1 cellular context compared by ENCODE assay signal in the genomic region with DNA sequence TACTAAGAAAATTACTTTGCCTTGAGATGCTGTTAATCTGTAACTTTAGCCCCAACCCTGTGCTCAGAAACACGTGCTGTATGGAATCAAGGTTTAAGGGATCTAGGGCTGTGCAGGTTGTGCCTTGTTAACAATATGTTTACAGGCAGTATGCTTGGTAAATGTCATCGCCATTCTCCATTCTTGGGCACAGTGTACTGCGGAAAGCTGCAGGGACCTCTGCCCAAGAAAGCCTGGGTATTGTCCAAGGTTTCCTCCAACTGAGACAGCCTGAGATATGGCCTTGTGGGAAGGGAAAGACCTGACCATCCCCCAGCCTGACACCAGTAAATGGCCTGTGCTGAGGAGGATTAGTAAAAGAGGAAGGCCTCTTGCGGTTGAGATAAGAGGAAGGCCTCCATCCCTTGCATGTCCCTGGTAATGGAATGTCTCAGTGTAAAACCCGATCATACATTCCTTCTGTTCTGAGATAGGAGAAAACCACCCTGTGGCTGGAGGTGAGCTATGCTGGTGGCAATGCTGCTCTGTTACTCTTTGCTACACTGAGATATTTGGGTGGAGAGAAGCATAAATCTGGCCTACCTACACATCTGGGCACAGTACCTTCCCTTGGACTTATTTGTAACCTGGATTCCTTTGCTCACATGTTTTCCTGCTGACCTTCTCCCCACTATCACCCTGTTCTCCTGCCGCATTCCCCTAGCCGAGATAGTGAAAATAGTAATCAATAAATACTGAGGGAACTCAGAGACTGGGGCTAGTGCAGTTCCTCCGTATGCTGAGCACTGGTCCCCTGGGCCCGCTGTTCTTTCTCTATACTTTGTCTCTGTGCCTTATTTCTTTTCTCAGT.
TF ChIP-seq lines count a peak whose summit lies in the region.
"Not testable (repeated sequence)": the region's sequence is repeated elsewhere in the genome, so short reads cannot be mapped to it uniquely, and the experiment has no call there.

No MANE protein-coding gene starts in this region.

TF ChIP-seq in K562, 482 proteins besides CTCF, POLR2A, EP300 and RAD21 (continued from another document and continues in another):
- TF ChIP-seq MGA (IDR thresholded peaks at IDR 0.05) (peak; percentile 89), CREB3 (tag; conservative IDR thresholded peaks at IDR 0.05; ENCODE audit: low read depth) (peak; percentile 92), MECOM (CRISPR knock-in tag; IDR thresholded peaks at IDR 0.05) (peak; percentile 84), ARID3A (IDR thresholded peaks at IDR 0.05; ENCODE audit: borderline replicate concordance, low read depth, low read length) (peak; percentile 68; the same call in 1 of the 2 replicates), POLR2AphosphoS5 (IDR thresholded peaks at IDR 0.05; ENCODE audit: control insufficient read depth, insufficient read depth, low read depth, low read length) (peak; percentile 81; the same call in 1 of the 2 replicates), CXXC5 (CRISPR knock-in tag; IDR thresholded peaks at IDR 0.05) (peak; percentile 88), CREB1 (IDR thresholded peaks at IDR 0.05) (peak; percentile 38; the same call in 1 of the 2 replicates), NCOR1 (IDR thresholded peaks at IDR 0.05) (peak; percentile 92), ZNF583 (CRISPR knock-in tag; IDR thresholded peaks at IDR 0.05) (peak; percentile 86; the same call in 1 of the 2 replicates), RUNX1 (IDR thresholded peaks at IDR 0.05; ENCODE audit: low read depth) (peak; percentile 88), PHF21A (IDR thresholded peaks at IDR 0.05; ENCODE audit: borderline replicate concordance, low read depth) (0 out of 2 replicates have a peak, but pooled peaks have one; percentile 80), PHF20 (IDR thresholded peaks at IDR 0.05; ENCODE audit: partially characterized antibody) (peak; percentile 21), ZFP1 (CRISPR knock-in tag; IDR thresholded peaks at IDR 0.05) (0 out of 2 replicates have a peak, but pooled peaks have one; percentile 5), HBP1 (CRISPR knock-in tag; IDR thresholded peaks at IDR 0.05) (0 out of 2 replicates have a peak, but pooled peaks have one; percentile 33), ZBTB17 (CRISPR knock-in tag; IDR thresholded peaks at IDR 0.05) (peak; percentile 84), BCL6 (CRISPR knock-in tag; IDR thresholded peaks at IDR 0.05) (peak; percentile 60; the same call in 1 of the 2 replicates), FOXP1 (CRISPR knock-in tag; IDR thresholded peaks at IDR 0.05) (peak; percentile 77), DDX20 (tag; IDR thresholded peaks at IDR 0.05; ENCODE audit: low read depth) (peak; percentile 78; the same call in 1 of the 2 replicates), ZNF324 (CRISPR knock-in tag; IDR thresholded peaks at IDR 0.05) (peak; percentile 64), ZNF79 (CRISPR knock-in tag; IDR thresholded peaks at IDR 0.05; ENCODE audit: low read depth) (0 out of 2 replicates have a peak, but pooled peaks have one; percentile 42)
- TF ChIP-seq, protein P1, sequence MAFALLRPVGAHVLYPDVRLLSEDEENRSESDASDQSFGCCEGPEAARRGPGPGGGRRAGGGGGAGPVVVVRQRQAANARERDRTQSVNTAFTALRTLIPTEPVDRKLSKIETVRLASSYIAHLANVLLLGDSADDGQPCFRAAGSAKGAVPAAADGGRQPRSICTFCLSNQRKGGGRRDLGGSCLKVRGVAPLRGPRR (CRISPR knock-in tag; IDR thresholded peaks at IDR 0.05), result peak; percentile 83; the same call in 1 of the 2 replicates
- TF ChIP-seq, protein P2, sequence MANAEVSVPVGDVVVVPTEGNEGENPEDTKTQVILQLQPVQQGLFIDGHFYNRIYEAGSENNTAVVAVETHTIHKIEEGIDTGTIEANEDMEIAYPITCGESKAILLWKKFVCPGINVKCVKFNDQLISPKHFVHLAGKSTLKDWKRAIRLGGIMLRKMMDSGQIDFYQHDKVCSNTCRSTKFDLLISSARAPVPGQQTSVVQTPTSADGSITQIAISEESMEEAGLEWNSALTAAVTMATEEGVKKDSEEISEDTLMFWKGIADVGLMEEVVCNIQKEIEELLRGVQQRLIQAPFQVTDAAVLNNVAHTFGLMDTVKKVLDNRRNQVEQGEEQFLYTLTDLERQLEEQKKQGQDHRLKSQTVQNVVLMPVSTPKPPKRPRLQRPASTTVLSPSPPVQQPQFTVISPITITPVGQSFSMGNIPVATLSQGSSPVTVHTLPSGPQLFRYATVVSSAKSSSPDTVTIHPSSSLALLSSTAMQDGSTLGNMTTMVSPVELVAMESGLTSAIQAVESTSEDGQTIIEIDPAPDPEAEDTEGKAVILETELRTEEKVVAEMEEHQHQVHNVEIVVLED (CRISPR knock-in tag; IDR thresholded peaks at IDR 0.05), result peak; percentile 36; the same call in 1 of the 2 replicates
- TF ChIP-seq CREB1 (CRISPR knock-in tag; IDR thresholded peaks at IDR 0.05), result not testable (repeated sequence)
- TF ChIP-seq, protein P3, sequence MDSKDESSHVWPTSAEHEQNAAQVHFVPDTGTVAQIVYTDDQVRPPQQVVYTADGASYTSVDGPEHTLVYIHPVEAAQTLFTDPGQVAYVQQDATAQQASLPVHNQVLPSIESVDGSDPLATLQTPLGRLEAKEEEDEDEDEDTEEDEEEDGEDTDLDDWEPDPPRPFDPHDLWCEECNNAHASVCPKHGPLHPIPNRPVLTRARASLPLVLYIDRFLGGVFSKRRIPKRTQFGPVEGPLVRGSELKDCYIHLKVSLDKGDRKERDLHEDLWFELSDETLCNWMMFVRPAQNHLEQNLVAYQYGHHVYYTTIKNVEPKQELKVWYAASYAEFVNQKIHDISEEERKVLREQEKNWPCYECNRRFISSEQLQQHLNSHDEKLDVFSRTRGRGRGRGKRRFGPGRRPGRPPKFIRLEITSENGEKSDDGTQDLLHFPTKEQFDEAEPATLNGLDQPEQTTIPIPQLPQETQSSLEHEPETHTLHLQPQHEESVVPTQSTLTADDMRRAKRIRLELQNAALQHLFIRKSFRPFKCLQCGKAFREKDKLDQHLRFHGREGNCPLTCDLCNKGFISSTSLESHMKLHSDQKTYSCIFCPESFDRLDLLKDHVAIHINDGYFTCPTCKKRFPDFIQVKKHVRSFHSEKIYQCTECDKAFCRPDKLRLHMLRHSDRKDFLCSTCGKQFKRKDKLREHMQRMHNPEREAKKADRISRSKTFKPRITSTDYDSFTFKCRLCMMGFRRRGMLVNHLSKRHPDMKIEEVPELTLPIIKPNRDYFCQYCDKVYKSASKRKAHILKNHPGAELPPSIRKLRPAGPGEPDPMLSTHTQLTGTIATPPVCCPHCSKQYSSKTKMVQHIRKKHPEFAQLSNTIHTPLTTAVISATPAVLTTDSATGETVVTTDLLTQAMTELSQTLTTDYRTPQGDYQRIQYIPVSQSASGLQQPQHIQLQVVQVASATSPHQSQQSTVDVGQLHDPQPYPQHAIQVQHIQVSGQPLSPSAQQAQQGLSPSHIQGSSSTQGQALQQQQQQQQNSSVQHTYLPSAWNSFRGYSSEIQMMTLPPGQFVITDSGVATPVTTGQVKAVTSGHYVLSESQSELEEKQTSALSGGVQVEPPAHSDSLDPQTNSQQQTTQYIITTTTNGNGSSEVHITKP (IDR thresholded peaks at IDR 0.05; ENCODE audit: partially characterized antibody), result peak; percentile 91
- TF ChIP-seq, protein P4, sequence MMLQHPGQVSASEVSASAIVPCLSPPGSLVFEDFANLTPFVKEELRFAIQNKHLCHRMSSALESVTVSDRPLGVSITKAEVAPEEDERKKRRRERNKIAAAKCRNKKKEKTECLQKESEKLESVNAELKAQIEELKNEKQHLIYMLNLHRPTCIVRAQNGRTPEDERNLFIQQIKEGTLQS (IDR thresholded peaks at IDR 0.05), result peak; percentile 46; the same call in 1 of the 2 replicates
- TF ChIP-seq, protein P4 (CRISPR knock-in tag; conservative IDR thresholded peaks at IDR 0.05), result not testable (repeated sequence)
